In genomic region chr10:81403451-81403850, GRCh38 we compare ENCODE assay signal across 21 cellular contexts.
"Had no signal": no experiment of that assay in that cellular context is flagged by ENCODE, and none has a peak within 500 bp of the region (broad histone marks: within the 10 kb centered on the region; RNA-seq: fewer than 3 reads in every experiment).

No MANE protein-coding gene starts in this region.

- H3K27me3 ChIP-seq: ovary, right atrium auricular region, right lobe of liver, tibial nerve, vagina had no signal

- H3K4me1 ChIP-seq: left ventricle myocardium inferior, right atrium auricular region, right lobe of liver, tibial nerve, vagina had no signal

- DNase-seq: hippocampal formation; kidney; left ventricle myocardium inferior; mesendoderm; naive B cell; ovary; right lobe of liver; stimulated activated CD4-positive, alpha-beta T cell treated with anti-CD3 and anti-CD28 coated beads, Interleukin-1b, Interleukin-23, amount 100 ng/mL, for 48 hours; stimulated activated CD4-positive, alpha-beta T cell treated with anti-CD3 and anti-CD28 coated beads, Interleukin-2, amount 100 ng/mL, for 48 hours; stimulated activated CD4-positive, alpha-beta T cell treated with anti-CD3 and anti-CD28 coated beads, Interleukin-4, amount 100 ng/mL, for 4 hours; stimulated activated CD8-positive, alpha-beta memory T cell treated with anti-CD3 and anti-CD28 coated beads, Interleukin-4, amount 100 ng/mL, for 48 hours; stimulated activated naive CD4-positive, alpha-beta T cell treated with Interleukin-2 at 50 U/mL for 16 hours; stimulated activated naive CD8-positive, alpha-beta T cell treated with anti-CD3 and anti-CD28 coated beads, Interleukin-15, amount 100 ng/mL, for 72 hours; substantia nigra had no signal

- ATAC-seq: natural killer cell treated with Interleukin-12 subunit alpha and Interleukin-12 subunit beta and Interleukin-15 and Interleukin-18, amount 100 ng/mL, for 72 hours; right lobe of liver; stimulated activated memory B cell treated with anti-CD40 and anti-IgM and Interleukin-4, amounts not matched to agents 10 μg/mL and 1 μg/mL and 100 μg/mL, for 72 hours; stimulated activated naive CD8-positive, alpha-beta T cell treated with anti-CD3 and anti-CD28 coated beads, Interleukin-15, amount 100 ng/mL, for 72 hours had no signal

- H3K36me3 ChIP-seq: left ventricle myocardium inferior, ovary, right atrium auricular region, right lobe of liver, tibial nerve, vagina had no signal

- H3K27ac ChIP-seq: left ventricle myocardium inferior, ovary, right atrium auricular region, right lobe of liver, tibial nerve, vagina had no signal

- H3K4me3 ChIP-seq: left ventricle myocardium inferior, lung, ovary, right atrium auricular region, right lobe of liver, smooth muscle cell, tibial nerve, vagina had no signal

- H3K9me3 ChIP-seq: left ventricle myocardium inferior, ovary, right atrium auricular region, right lobe of liver, tibial nerve, vagina had no signal
